Comparison of ENCODE assay signal across 24 cellular contexts in the genomic region with DNA sequence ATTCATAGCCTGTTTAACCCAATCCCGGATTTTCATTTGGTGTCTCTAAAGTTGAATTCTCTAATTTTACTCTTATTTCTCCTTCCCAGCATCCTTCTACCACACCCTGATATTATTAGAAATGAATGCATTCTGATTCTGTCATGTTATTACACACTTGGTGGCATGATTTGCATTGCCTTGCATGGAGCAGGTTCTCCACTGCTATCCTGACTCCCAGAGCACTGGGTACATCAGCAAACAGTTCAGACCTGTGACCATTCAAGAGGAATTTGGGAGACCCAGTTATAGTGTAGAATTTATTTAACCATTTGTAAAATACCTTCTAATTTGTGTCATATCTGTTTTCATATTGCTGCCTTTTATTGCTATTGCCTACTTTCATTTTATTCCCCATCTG. TPM values are rescaled to one million over a fixed set of nuclear protein-coding genes. Genes with fewer than 3 reads are reported as not detected.
DNase-seq lines count a peak whose midpoint lies in the region; ATAC-seq and TF ChIP-seq lines count a peak whose summit lies in the region.
"Had no signal": no experiment of that assay in that cellular context is flagged by ENCODE, and none has a peak within 500 bp of the region (broad histone marks: within the 10 kb centered on the region; RNA-seq: fewer than 3 reads in every experiment).

No MANE protein-coding gene starts in this region.

- 87 to 97% (median 94%) methylated on average over 1 of the region's 1 CpG for WGBS in psoas muscle, 3 donors
- WGBS in sigmoid colon, 2 donors: 91 to 94% methylated on average over 1 of the region's 1 CpG

- ATAC-seq in psoas muscle (no peak), GM21786 (IDR thresholded peaks at IDR 0.05; ENCODE audit: unreplicated experiment) (no peak)
- ATAC-seq: activated T-cell treated with anti-CD3 and anti-CD28 coated beads, Interleukin-2, amount 50 U/mL, for 72 hours; HCT116; left lobe of liver; sciatic nerve had no signal

- H3K27me3 ChIP-seq in DOHH2 (ENCODE audit: control insufficient read depth, low read length) (no peaks in the 10 kb centered on the region), dorsolateral prefrontal cortex (no peaks in the 10 kb centered on the region), psoas muscle (ENCODE audit: insufficient read depth in 3 of 3, low read length in 2 of 3) (no peaks in the 10 kb centered on the region), sigmoid colon (no peaks in the 10 kb centered on the region)
- H3K27me3 ChIP-seq: adrenal gland had no signal

- H3K4me1 ChIP-seq in DOHH2 (ENCODE audit: control insufficient read depth, low read length) (peaks cover 39% of the 10 kb centered on the region), psoas muscle (peaks cover 37% of the 10 kb centered on the region), sigmoid colon (peaks cover 0 to 18% (median 3%) of the 10 kb centered on the region in 4 donors)

- no peaks in the 10 kb centered on the region for H3K9me2 ChIP-seq in DOHH2 (replicated peaks; ENCODE audit: control insufficient read depth, low read length)

- no peak for TF ChIP-seq CTCF in DOHH2 (IDR thresholded peaks at IDR 0.05; ENCODE audit: low read depth, low read length, poor library complexity, severe bottlenecking)
- TF ChIP-seq CTCF in dorsolateral prefrontal cortex (IDR thresholded peaks at IDR 0.05 in 54 of 56, conservative IDR thresholded peaks at IDR 0.05 in 2 of 56; ENCODE audit: low read depth in 1 of 56, partially characterized antibody in 56 of 56): no peak
- TF ChIP-seq CTCF in psoas muscle (IDR thresholded peaks at IDR 0.05): no peak
- TF ChIP-seq CTCF in sigmoid colon (IDR thresholded peaks at IDR 0.05): no peak
- no peak for TF ChIP-seq CTCF in GM13977 (IDR thresholded peaks at IDR 0.05; ENCODE audit: extremely low read depth, insufficient read depth, missing control alignments)

- no peaks in the 10 kb centered on the region for H3K9me3 ChIP-seq in DOHH2 (ENCODE audit: control insufficient read depth, insufficient read depth, low read length)
- no peaks in the 10 kb centered on the region for H3K9me3 ChIP-seq in psoas muscle
- no peaks in the 10 kb centered on the region for H3K9me3 ChIP-seq in sigmoid colon
- H3K9me3 ChIP-seq: adrenal gland had no signal

- peaks cover 71% of the 10 kb centered on the region for H3K79me2 ChIP-seq in DOHH2 (ENCODE audit: control insufficient read depth, low read length)

- peak; percentile 9 for DNase-seq in NCI-H69 (lab: John Stamatoyannopoulos, UW)
- no peak for DNase-seq in dorsolateral prefrontal cortex
- DNase-seq in psoas muscle: no peak
- no peak for DNase-seq in sigmoid colon
- no peak for DNase-seq in GM13977 (ENCODE audit: low spot score)
- DNase-seq in kidney glomerular epithelial cell (lab: John Stamatoyannopoulos, UW): no peak
- DNase-seq: activated CD4-positive, alpha-beta memory T cell treated with anti-CD3 and anti-CD28 coated beads for 36 hours; activated CD4-positive, alpha-beta T cell treated with anti-CD3 and anti-CD28 coated beads for 1 hour; activated naive CD4-positive, alpha-beta T cell treated with Interleukin-2 at 50 U/mL for 16 hours; activated T-cell treated with anti-CD3 and anti-CD28 coated beads, Interleukin-2, amount 50 U/mL, for 72 hours; adrenal gland; cerebellar nuclear complex; DMS153; immature natural killer cell; MV-4-11; NCI-H146; NCI-H774; stimulated activated CD4-positive, alpha-beta T cell treated with anti-CD3 and anti-CD28 coated beads, Interleukin-12 subunit alpha, Interleukin-12 subunit beta, amount 100 ng/mL, for 4 hours; stimulated activated CD4-positive, alpha-beta T cell treated with anti-CD3 and anti-CD28 coated beads, Interleukin-2, amount 100 ng/mL, for 48 hours had no signal

- peaks cover 4% of the 10 kb centered on the region for H3F3A ChIP-seq in DOHH2 (ENCODE audit: control insufficient read depth, insufficient read depth)

- no peak for TF ChIP-seq POLR2A in sigmoid colon (IDR thresholded peaks at IDR 0.05)

- H4K20me1 ChIP-seq in DOHH2 (ENCODE audit: control insufficient read depth, insufficient read depth, low read depth, low read length): no peaks in the 10 kb centered on the region

- in situ Hi-C loops in GM13977 (cut with MboI; ENCODE audit: low pct_unique_long_range_greater_than_20kb, low sequenced_read_pairs, unreplicated experiment): no loop called here

- TF ChIP-seq EP300 in sigmoid colon (IDR thresholded peaks at IDR 0.05): no peak

- peaks cover 25% of the 10 kb centered on the region for H3K36me3 ChIP-seq in DOHH2 (ENCODE audit: control insufficient read depth, low read length)
- peaks cover 0 to 11% of the 10 kb centered on the region in 2 donors for H3K36me3 ChIP-seq in psoas muscle (ENCODE audit: insufficient read depth in 1 of 2, low read depth in 1 of 2)
- H3K36me3 ChIP-seq in sigmoid colon: no peaks in the 10 kb centered on the region
- H3K36me3 ChIP-seq: adrenal gland had no signal

- H3K4me3 ChIP-seq in DOHH2 (ENCODE audit: low read length) (no peak overlapping the region), dorsolateral prefrontal cortex (peak overlapping the region in 58 of 59 donors; percentile 11 to 100 (median 94)), psoas muscle (peak overlapping the region; percentile 99), sigmoid colon (no peak overlapping the region)

- intact Hi-C loops in dorsolateral prefrontal cortex (cut with DNase I) (loop anchor here (2.0 to 10.0 kb wide), 3 partner anchors 40 to 108 kb away; a partner anchor contains a TSS), psoas muscle (cut with DNase I) (loop anchor here in 1 of 2 donors (10.0 kb wide), 1 partner anchor 48 kb away; no protein-coding TSS in a partner anchor), sigmoid colon (cut with DNase I) (loop anchor here (5.0 kb wide), 1 partner anchor 70 kb away; no protein-coding TSS in a partner anchor)

- no peak overlapping the region for H3K27ac ChIP-seq in DOHH2 (ENCODE audit: low read depth, low read length)
- H3K27ac ChIP-seq in dorsolateral prefrontal cortex: peak overlapping the region in 58 of 59 donors; percentile 29 to 98 (median 91)
- H3K27ac ChIP-seq in psoas muscle: peak overlapping the region; percentile 98
- H3K27ac ChIP-seq in sigmoid colon: no peak overlapping the region

- peak overlapping the region; percentile 93 for H3K4me2 ChIP-seq in DOHH2 (ENCODE audit: low read length)

RNA-seq across cellular contexts. Expression of a gene that starts 2.6 kb away (rescaled TPM):
- total RNA-seq in dorsolateral prefrontal cortex (100 to 1,000 TPM in 21 of 120 experiments, 10 to 100 TPM in 99; 38.4 to 137 (median 85.9) TPM), psoas muscle (10 to 100 TPM; 10.3 to 21.6 (median 13.7) TPM), sigmoid colon (1 to 10 TPM; 3.0 to 9.8 (median 6.1) TPM)
- polyA plus RNA-seq in psoas muscle (1 to 10 TPM; 2.7 to 3.7 (median 3.3) TPM), sigmoid colon (1 to 10 TPM; 1.8 to 4.1 (median 1.8) TPM)

Comparison
In these comparisons a context has a peak if more than half of its experiments do, and no peak if none do; other contexts are left out.
1. H3K27ac ChIP-seq: peak in dorsolateral prefrontal cortex (58 of 59) and psoas muscle (single experiment); none in DOHH2 (single experiment) and sigmoid colon (0 of 4).
2. H3K4me3 ChIP-seq: peak in dorsolateral prefrontal cortex (58 of 59) and psoas muscle (single experiment); none in DOHH2 (single experiment) and sigmoid colon (0 of 4).